Comparison of ENCODE assay signal across 9 cellular contexts in the genomic region with DNA sequence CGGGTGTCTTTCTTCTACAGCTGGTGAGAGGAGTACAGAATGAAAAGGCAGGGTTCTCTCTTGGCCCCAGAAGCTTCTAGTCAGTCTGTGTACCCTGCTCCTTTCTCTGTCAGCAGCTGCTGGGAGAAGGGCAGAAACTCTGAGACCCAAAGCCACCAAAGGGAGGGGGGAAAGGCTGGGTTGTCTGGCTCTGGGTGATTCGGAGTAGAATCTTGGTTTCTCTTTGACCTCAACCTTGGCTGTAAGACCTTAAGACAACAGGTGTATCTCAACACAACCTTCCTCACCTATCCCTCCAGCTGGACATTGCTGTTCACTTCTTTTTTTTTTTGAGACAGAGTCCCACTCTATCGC. TPM values are rescaled to one million over a fixed set of nuclear protein-coding genes. Genes with fewer than 3 reads are reported as not detected.
DNase-seq lines count a peak whose midpoint lies in the region; ATAC-seq and TF ChIP-seq lines count a peak whose summit lies in the region.
"Had no signal": no experiment of that assay in that cellular context is flagged by ENCODE, and none has a peak within 500 bp of the region (broad histone marks: within the 10 kb centered on the region; RNA-seq: fewer than 3 reads in every experiment).

No MANE protein-coding gene starts in this region.

- H3K9me2 ChIP-seq in GM23338 (ENCODE audit: insufficient read depth), result peaks cover 8% of the 10 kb centered on the region; the same call in 1 of the 2 replicates
- H3K9me2 ChIP-seq in hepatocyte (replicated peaks; ENCODE audit: insufficient read depth), result no peaks in the 10 kb centered on the region

- no peak for ATAC-seq in GM23338
- no peak for ATAC-seq in stimulated activated naive B cell treated with anti-CD40 and anti-IgM and Interleukin-4, amounts not matched to agents 10 μg/mL and 1 μg/mL and 100 μg/mL, for 72 hours (replicated peaks)

- peaks cover 62% of the 10 kb centered on the region for H3K4me1 ChIP-seq in GM23338 (ENCODE audit: insufficient read depth)
- H3K4me1 ChIP-seq in hepatocyte (ENCODE audit: insufficient read depth), result peaks cover 53% of the 10 kb centered on the region
- peaks cover 46 to 100% (median 84%) of the 10 kb centered on the region in 6 donors for H3K4me1 ChIP-seq in spleen

- H3K36me3 ChIP-seq in GM23338 (ENCODE audit: insufficient read depth), result no peaks in the 10 kb centered on the region
- no peaks in the 10 kb centered on the region for H3K36me3 ChIP-seq in hepatocyte (replicated peaks; ENCODE audit: insufficient read depth, low read depth)
- no peaks in the 10 kb centered on the region for H3K36me3 ChIP-seq in spleen

- H2AFZ ChIP-seq in GM23338, result peak overlapping the region; percentile 70; the same call in 1 of the 2 replicates
- no peak overlapping the region for H2AFZ ChIP-seq in hepatocyte

- H3K9me3 ChIP-seq in hepatocyte (ENCODE audit: low read depth), result no peaks in the 10 kb centered on the region
- H3K9me3 ChIP-seq in spleen, result no peaks in the 10 kb centered on the region

- peaks cover 47% of the 10 kb centered on the region for H3K27me3 ChIP-seq in GM23338 (ENCODE audit: insufficient read depth)
- H3K27me3 ChIP-seq in hepatocyte, result no peaks in the 10 kb centered on the region
- H3K27me3 ChIP-seq in spleen (replicated peaks in 1 of 7), result no peaks in the 10 kb centered on the region

- H3K4me3 Mint-ChIP-seq in GM23338 (no peak overlapping the region), glutamatergic neuron (ENCODE audit: unreplicated experiment) (no peak overlapping the region)
- H3K4me3 Mint-ChIP-seq in stimulated activated naive B cell treated with anti-CD40 and anti-IgM and Interleukin-4, amounts not matched to agents 10 μg/mL and 1 μg/mL and 100 μg/mL, for 72 hours, result no peak overlapping the region

- H3K9me3 Mint-ChIP-seq in GM23338, result peaks cover 9% of the 10 kb centered on the region; the same call in 2 of the 3 replicates
- peaks cover 3% of the 10 kb centered on the region for H3K9me3 Mint-ChIP-seq in glutamatergic neuron (ENCODE audit: unreplicated experiment)
- H3K9me3 Mint-ChIP-seq in stimulated activated naive B cell treated with anti-CD40 and anti-IgM and Interleukin-4, amounts not matched to agents 10 μg/mL and 1 μg/mL and 100 μg/mL, for 72 hours, result no peaks in the 10 kb centered on the region

- H3K79me2 ChIP-seq in GM23338 (replicated peaks; ENCODE audit: insufficient read depth) (no peaks in the 10 kb centered on the region), hepatocyte (no peaks in the 10 kb centered on the region)

- H3K27me3 Mint-ChIP-seq in GM23338 (ENCODE audit: insufficient read depth, low read depth, poor library complexity) (peaks cover 76% of the 10 kb centered on the region), glutamatergic neuron (ENCODE audit: unreplicated experiment) (peaks cover 9% of the 10 kb centered on the region)
- H3K27me3 Mint-ChIP-seq in stimulated activated naive B cell treated with anti-CD40 and anti-IgM and Interleukin-4, amounts not matched to agents 10 μg/mL and 1 μg/mL and 100 μg/mL, for 72 hours, result no peaks in the 10 kb centered on the region

- TF ChIP-seq POLR2A in spleen (IDR thresholded peaks at IDR 0.05), result no peak

- no peak overlapping the region for H3K27ac ChIP-seq in GM23338 (ENCODE audit: low read depth)
- H3K27ac ChIP-seq in hepatocyte, result peak overlapping the region; percentile 81
- H3K27ac ChIP-seq in spleen, result peak overlapping the region in 6 of 8 donors; percentile 9 to 91 (median 45)

- H4K20me1 ChIP-seq in GM23338 (replicated peaks; ENCODE audit: insufficient read depth) (no peaks in the 10 kb centered on the region), hepatocyte (ENCODE audit: insufficient read depth, poor library complexity, severe bottlenecking) (no peaks in the 10 kb centered on the region)

- H3K27ac Mint-ChIP-seq in GM23338, result peak overlapping the region; percentile 77; the same call in 1 of the 2 replicates
- no peak overlapping the region for H3K27ac Mint-ChIP-seq in glutamatergic neuron (ENCODE audit: unreplicated experiment)
- H3K27ac Mint-ChIP-seq in stimulated activated naive B cell treated with anti-CD40 and anti-IgM and Interleukin-4, amounts not matched to agents 10 μg/mL and 1 μg/mL and 100 μg/mL, for 72 hours, result no peak overlapping the region

- H3F3A ChIP-seq in GM23338 (replicated peaks; ENCODE audit: low read depth), result peaks cover 14% of the 10 kb centered on the region; the same call in 1 of the 2 replicates

- intact Hi-C loops in spleen (cut with DNase I; ENCODE audit: low total_unique reads), result no loop called here

- TF ChIP-seq CTCF in GM23338 (conservative IDR thresholded peaks at IDR 0.05; ENCODE audit: low read depth in 2 of 2) (no peak), hepatocyte (IDR thresholded peaks at IDR 0.05; ENCODE audit: poor library complexity) (no peak), spleen (IDR thresholded peaks at IDR 0.05 in 8 of 11, conservative IDR thresholded peaks at IDR 0.05 in 3 of 11) (no peak), glutamatergic neuron (IDR thresholded peaks at IDR 0.05; ENCODE audit: partially characterized antibody, unreplicated experiment) (no peak)

- H3K36me3 Mint-ChIP-seq in GM23338 (ENCODE audit: low read depth) (peaks cover 1% of the 10 kb centered on the region; the same call in 2 of the 3 replicates), glutamatergic neuron (ENCODE audit: unreplicated experiment) (no peaks in the 10 kb centered on the region)
- peaks cover 0 to 1% of the 10 kb centered on the region in 2 donors for H3K36me3 Mint-ChIP-seq in stimulated activated naive B cell treated with anti-CD40 and anti-IgM and Interleukin-4, amounts not matched to agents 10 μg/mL and 1 μg/mL and 100 μg/mL, for 72 hours

- H3K4me2 ChIP-seq in GM23338 (peak overlapping the region; percentile 11; the same call in 1 of the 2 replicates), hepatocyte (peak overlapping the region; percentile 18)

- WGBS in hepatocyte (ENCODE audit: low lambda C conversion rate, missing lambda C conversion rate), result 70% methylated on average over 3 of the region's 3 CpGs
- 40 to 56% (median 54%) methylated on average over 3 of the region's 3 CpGs for WGBS in spleen, 5 donors

- no peak overlapping the region for H3K4me3 ChIP-seq in GM23338
- no peak overlapping the region for H3K4me3 ChIP-seq in hepatocyte
- H3K4me3 ChIP-seq in spleen, result no peak overlapping the region

- H3K4me1 Mint-ChIP-seq in GM23338 (peaks cover 80% of the 10 kb centered on the region), glutamatergic neuron (ENCODE audit: low read depth, unreplicated experiment) (peaks cover 16% of the 10 kb centered on the region)
- H3K4me1 Mint-ChIP-seq in stimulated activated naive B cell treated with anti-CD40 and anti-IgM and Interleukin-4, amounts not matched to agents 10 μg/mL and 1 μg/mL and 100 μg/mL, for 72 hours, result peaks cover 48 to 57% of the 10 kb centered on the region in 2 donors

- DNase-seq in GM23338 (ENCODE audit: low spot score) (no peak), RPMI8226 (peak; percentile 78), hepatocyte (ENCODE audit: low spot score) (no peak), spleen (no peak), kidney glomerular epithelial cell (lab: John Stamatoyannopoulos, UW) (no peak), glutamatergic neuron (no peak)
- DNase-seq in stimulated activated naive B cell treated with anti-CD40 and anti-IgM and Interleukin-4, amounts not matched to agents 10 μg/mL and 1 μg/mL and 100 μg/mL, for 72 hours, result no peak
- DNase-seq: activated T-cell treated with anti-CD3 and anti-CD28 coated beads, Interleukin-2, amount 50 U/mL, for 48 hours; NCI-H526 treated with DMSO at 0.1 percent for 48 hours had no signal

RNA-seq across cellular contexts. Expression of gene NR1D1, which starts 3.3 kb away (rescaled TPM):
- 3.6 and 4.2 TPM in 2 replicates for total RNA-seq in GM23338 (2014; rRNA removed; shearing (Covaris generic))
- polyA plus RNA-seq in GM23338 (2016; fragmentation: Nextera tagmentation; extraction: Ambion mirVana) (3.1 and 3.3 TPM in 2 replicates), hepatocyte (6.9 and 7.1 TPM in 2 replicates), spleen (1 to 10 TPM; 3.3 to 6.4 (median 5.2) TPM)
- total RNA-seq in hepatocyte (2.3 and 3.0 TPM in 2 replicates), spleen (10 to 100 TPM in 4 of 7 donors, 1 to 10 TPM in 3; 5.5 to 15.8 (median 10.2) TPM), glutamatergic neuron (ENCODE audit: unreplicated experiment) (1.3 TPM)

RNA-seq across cellular contexts. Expression of gene MSL1, which starts 18.1 kb away (rescaled TPM):
- total RNA-seq in GM23338 (2014; rRNA removed; shearing (Covaris generic)), result 52.5 and 56.5 TPM in 2 replicates
- polyA plus RNA-seq in GM23338 (2016; fragmentation: Nextera tagmentation; extraction: Ambion mirVana) (14.3 and 16.2 TPM in 2 replicates), hepatocyte (26.7 and 31.4 TPM in 2 replicates), spleen (10 to 100 TPM; 52.6 to 85.0 (median 73.3) TPM)
- total RNA-seq in hepatocyte (71.9 and 81.6 TPM in 2 replicates), spleen (100 to 1,000 TPM; 101 to 154 (median 127) TPM), glutamatergic neuron (ENCODE audit: unreplicated experiment) (110 TPM)

RNA-seq across cellular contexts. Expression of gene CASC3, which starts 36.6 kb away (rescaled TPM):
- total RNA-seq in GM23338 (2014; rRNA removed; shearing (Covaris generic)), result 76.1 and 82.9 TPM in 2 replicates
- polyA plus RNA-seq in GM23338 (2016; fragmentation: Nextera tagmentation; extraction: Ambion mirVana) (34.4 and 37.5 TPM in 2 replicates), hepatocyte (33.0 and 37.5 TPM in 2 replicates), spleen (10 to 100 TPM; 20.2 to 38.9 (median 35.0) TPM)
- total RNA-seq in hepatocyte (26.7 and 30.2 TPM in 2 replicates), spleen (100 to 1,000 TPM in 1 of 7 donors, 10 to 100 TPM in 6; 67.0 to 105 (median 78.5) TPM), glutamatergic neuron (ENCODE audit: unreplicated experiment) (145 TPM)

RNA-seq across cellular contexts. Expression of gene THRA, which starts 41.0 kb away (rescaled TPM):
- total RNA-seq in GM23338 (2014; rRNA removed; shearing (Covaris generic)), result 9.6 and 10.5 TPM in 2 replicates
- polyA plus RNA-seq in GM23338 (2016; fragmentation: Nextera tagmentation; extraction: Ambion mirVana), result 3.4 and 3.6 TPM in 2 replicates
- 35.3 and 40.2 TPM in 2 replicates for total RNA-seq in hepatocyte
- 20.7 and 22.5 TPM in 2 replicates for polyA plus RNA-seq in hepatocyte
- total RNA-seq in spleen, result 10 to 100 TPM; 14.6 to 36.1 (median 19.7) TPM
- polyA plus RNA-seq in spleen, result 10 to 100 TPM in 1 of 3 donors, 1 to 10 TPM in 2; 3.9 to 12.9 (median 4.7) TPM
- 17.6 TPM for total RNA-seq in glutamatergic neuron (ENCODE audit: unreplicated experiment)

RNA-seq across cellular contexts. Expression of gene MED24, which starts 49.5 kb away (rescaled TPM):
- 88.9 and 95.1 TPM in 2 replicates for total RNA-seq in GM23338 (2014; rRNA removed; shearing (Covaris generic))
- polyA plus RNA-seq in GM23338 (2016; fragmentation: Nextera tagmentation; extraction: Ambion mirVana) (44.4 and 44.8 TPM in 2 replicates), hepatocyte (69.8 and 69.9 TPM in 2 replicates), spleen (10 to 100 TPM; 29.2 to 54.4 (median 42.7) TPM)
- total RNA-seq in hepatocyte (55.7 and 66.8 TPM in 2 replicates), spleen (100 to 1,000 TPM in 1 of 7 donors, 10 to 100 TPM in 6; 71.7 to 102 (median 79.1) TPM), glutamatergic neuron (ENCODE audit: unreplicated experiment) (172 TPM)
